8 cellular contexts compared by ENCODE assay signal in the genomic region with DNA sequence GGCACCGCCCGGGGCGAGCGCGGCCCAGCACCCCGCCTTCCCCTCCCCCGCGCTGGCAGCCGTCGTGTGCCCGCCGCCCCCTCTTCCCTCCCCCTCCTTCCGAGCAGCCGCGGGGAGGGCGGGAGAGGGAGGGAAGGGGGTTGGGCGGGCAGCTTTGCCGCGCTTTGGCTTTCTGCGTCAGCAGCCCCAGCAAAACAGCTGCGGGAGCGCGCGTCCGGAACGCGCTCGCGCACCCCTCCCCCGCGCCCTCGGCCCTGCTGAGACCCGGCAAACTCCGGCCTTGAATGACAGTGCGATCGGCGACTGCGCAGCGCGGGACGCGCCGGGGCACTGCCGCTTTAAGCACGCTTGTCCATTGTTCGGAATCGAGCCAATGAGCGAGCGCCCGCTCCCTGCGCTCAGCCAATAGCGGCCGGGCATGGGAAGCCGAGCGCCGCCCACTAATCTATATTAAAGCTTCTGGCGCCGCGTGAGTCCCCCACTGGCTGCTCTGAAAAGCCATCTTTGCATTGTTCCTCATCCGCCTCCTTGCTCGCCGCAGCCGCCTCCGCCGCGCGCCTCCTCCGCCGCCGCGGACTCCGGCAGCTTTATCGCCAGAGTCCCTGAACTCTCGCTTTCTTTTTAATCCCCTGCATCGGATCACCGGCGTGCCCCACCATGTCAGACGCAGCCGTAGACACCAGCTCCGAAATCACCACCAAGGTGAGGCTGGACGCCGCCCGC. TPM values are rescaled to one million over a fixed set of nuclear protein-coding genes. Genes with fewer than 3 reads are reported as not detected.
DNase-seq lines count a peak whose midpoint lies in the region; ATAC-seq and TF ChIP-seq lines count a peak whose summit lies in the region.

TSS of gene PTMA (plus strand) at position 476 of the 723 bp plus-strand sequence. CDS start at position 658, 182 bp downstream.

- peaks cover 36% of the 10 kb centered on the region for H3K4me1 Mint-ChIP-seq in activated T-cell treated with anti-CD3 and anti-CD28 coated beads, Interleukin-2, amount 50 U/mL, for 24 hours (ENCODE audit: low read depth)

- no peaks in the 10 kb centered on the region for H3K9me3 Mint-ChIP-seq in activated T-cell treated with anti-CD3 and anti-CD28 coated beads, Interleukin-2, amount 50 U/mL, for 24 hours

- H3K27ac Mint-ChIP-seq in activated T-cell treated with anti-CD3 and anti-CD28 coated beads, Interleukin-2, amount 50 U/mL, for 24 hours = peak within 1 kb of the TSS; percentile 100

- peak; percentile 98 for TF ChIP-seq POLR2A in erythroblast (IDR thresholded peaks at IDR 0.05; ENCODE audit: low read length)

- ATAC-seq in GM21717 (IDR thresholded peaks at IDR 0.05; ENCODE audit: unreplicated experiment) = peak; percentile 48

- H3K4me3 ChIP-seq in mucosa of stomach (ENCODE audit: low read length) = peak within 1 kb of the TSS; percentile 60

- no peaks in the 10 kb centered on the region for H3K27me3 Mint-ChIP-seq in activated T-cell treated with anti-CD3 and anti-CD28 coated beads, Interleukin-2, amount 50 U/mL, for 24 hours

- H3K36me3 ChIP-seq in mucosa of stomach (ENCODE audit: control insufficient read depth, insufficient read depth, low read length) = peaks cover 13% of the 10 kb centered on the region

- H3K9me3 ChIP-seq in mucosa of stomach (ENCODE audit: control insufficient read depth, low read length) = no peaks in the 10 kb centered on the region

- DNase-seq in DMS153 treated with DMSO at 0.1 percent for 48 hours (lab: John Stamatoyannopoulos, UW; ENCODE audit: unreplicated experiment) (peak; percentile 97), KBM-7 (peak; percentile 100), erythroblast (lab: John Stamatoyannopoulos, UW) (peak; percentile 99 to 100)
- DNase-seq in activated T-cell treated with anti-CD3 and anti-CD28 coated beads, Interleukin-2, amount 50 U/mL, for 24 hours = peak; percentile 100
- peak; percentile 98 to 99 for DNase-seq in stimulated activated CD8-positive, alpha-beta memory T cell treated with anti-CD3 and anti-CD28 coated beads, Interleukin-7, amount 100 ng/mL, for 1 hour (ENCODE audit: low read depth in 2 of 2)

- H3K36me3 Mint-ChIP-seq in activated T-cell treated with anti-CD3 and anti-CD28 coated beads, Interleukin-2, amount 50 U/mL, for 24 hours (ENCODE audit: low read depth) = peaks cover 65% of the 10 kb centered on the region

- in situ Hi-C loops in KBM-7 (cut with MboI; ENCODE audit: low pct_unique_long_range_greater_than_20kb, low sequenced_read_pairs) = no loop called here

- peaks cover 21% of the 10 kb centered on the region for H3K4me1 ChIP-seq in mucosa of stomach (ENCODE audit: control insufficient read depth, insufficient read depth, low read length)

- no peaks in the 10 kb centered on the region for H3K27me3 ChIP-seq in mucosa of stomach (ENCODE audit: control insufficient read depth, insufficient read depth, low read length)

- H3K4me3 Mint-ChIP-seq in activated T-cell treated with anti-CD3 and anti-CD28 coated beads, Interleukin-2, amount 50 U/mL, for 24 hours = peak within 1 kb of the TSS; percentile 99

- H3K9ac ChIP-seq in mucosa of stomach (ENCODE audit: low read length) = peak within 1 kb of the TSS; percentile 97

TF ChIP-seq in PFSK-1, 5 proteins besides CTCF, POLR2A, EP300 and RAD21:
- TF ChIP-seq SIN3A (IDR thresholded peaks at IDR 0.05; ENCODE audit: borderline replicate concordance, insufficient read depth, low read length) (peak; percentile 36; the same call in 1 of the 2 replicates), TAF1 (IDR thresholded peaks at IDR 0.05; ENCODE audit: borderline replicate concordance, insufficient read depth, low read length) (peak; percentile 86; the same call in 1 of the 2 replicates), POLR2AphosphoS5 (IDR thresholded peaks at IDR 0.05; ENCODE audit: low read depth, low read length) (peak; percentile 89), FOXP2 (optimal IDR thresholded peaks at IDR 0.05; ENCODE audit: borderline replicate concordance, extremely low read depth, extremely low read length, insufficient read depth) (no peak)
- TF ChIP-seq, protein P1, sequence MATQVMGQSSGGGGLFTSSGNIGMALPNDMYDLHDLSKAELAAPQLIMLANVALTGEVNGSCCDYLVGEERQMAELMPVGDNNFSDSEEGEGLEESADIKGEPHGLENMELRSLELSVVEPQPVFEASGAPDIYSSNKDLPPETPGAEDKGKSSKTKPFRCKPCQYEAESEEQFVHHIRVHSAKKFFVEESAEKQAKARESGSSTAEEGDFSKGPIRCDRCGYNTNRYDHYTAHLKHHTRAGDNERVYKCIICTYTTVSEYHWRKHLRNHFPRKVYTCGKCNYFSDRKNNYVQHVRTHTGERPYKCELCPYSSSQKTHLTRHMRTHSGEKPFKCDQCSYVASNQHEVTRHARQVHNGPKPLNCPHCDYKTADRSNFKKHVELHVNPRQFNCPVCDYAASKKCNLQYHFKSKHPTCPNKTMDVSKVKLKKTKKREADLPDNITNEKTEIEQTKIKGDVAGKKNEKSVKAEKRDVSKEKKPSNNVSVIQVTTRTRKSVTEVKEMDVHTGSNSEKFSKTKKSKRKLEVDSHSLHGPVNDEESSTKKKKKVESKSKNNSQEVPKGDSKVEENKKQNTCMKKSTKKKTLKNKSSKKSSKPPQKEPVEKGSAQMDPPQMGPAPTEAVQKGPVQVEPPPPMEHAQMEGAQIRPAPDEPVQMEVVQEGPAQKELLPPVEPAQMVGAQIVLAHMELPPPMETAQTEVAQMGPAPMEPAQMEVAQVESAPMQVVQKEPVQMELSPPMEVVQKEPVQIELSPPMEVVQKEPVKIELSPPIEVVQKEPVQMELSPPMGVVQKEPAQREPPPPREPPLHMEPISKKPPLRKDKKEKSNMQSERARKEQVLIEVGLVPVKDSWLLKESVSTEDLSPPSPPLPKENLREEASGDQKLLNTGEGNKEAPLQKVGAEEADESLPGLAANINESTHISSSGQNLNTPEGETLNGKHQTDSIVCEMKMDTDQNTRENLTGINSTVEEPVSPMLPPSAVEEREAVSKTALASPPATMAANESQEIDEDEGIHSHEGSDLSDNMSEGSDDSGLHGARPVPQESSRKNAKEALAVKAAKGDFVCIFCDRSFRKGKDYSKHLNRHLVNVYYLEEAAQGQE (IDR thresholded peaks at IDR 0.05; ENCODE audit: insufficient read depth in 1 of 2, low read depth in 2 of 2, low read length in 2 of 2) = no peak; a peak in 1 of 4 replicates

RNA-seq across cellular contexts. Expression of gene PTMA, which starts in this region (rescaled TPM):
- 441 TPM for polyA plus RNA-seq in PFSK-1 (2012; ENCODE audit: insufficient read length, low read depth)

Comparison
In these comparisons a context has a peak if more than half of its experiments do, and no peak if none do; other contexts are left out.
1. Peak in every context shown above with its lines: DNase-seq, ATAC-seq and H3K4me3 ChIP-seq.